22 cellular contexts compared by ENCODE assay signal in genomic region chr7:70390251-70390650, GRCh38.
DNase-seq lines count a peak whose midpoint lies in the region; ATAC-seq and TF ChIP-seq lines count a peak whose summit lies in the region.
"Had no signal": no experiment of that assay in that cellular context is flagged by ENCODE, and none has a peak within 500 bp of the region (broad histone marks: within the 10 kb centered on the region; RNA-seq: fewer than 3 reads in every experiment).

No MANE protein-coding gene starts in this region.

- in situ Hi-C loops in GM23248 (cut with MboI) = no loop called here

- no peaks in the 10 kb centered on the region for H3K36me3 ChIP-seq in GM23248 (ENCODE audit: low read depth)
- H3K36me3 ChIP-seq in hepatocyte (replicated peaks; ENCODE audit: insufficient read depth, low read depth) = no peaks in the 10 kb centered on the region
- no peaks in the 10 kb centered on the region for H3K36me3 ChIP-seq in tibial artery
- H3K36me3 ChIP-seq in lower lobe of right lung = no peaks in the 10 kb centered on the region

- H4K20me1 ChIP-seq in GM23248 (ENCODE audit: insufficient read depth) (no peaks in the 10 kb centered on the region), hepatocyte (ENCODE audit: insufficient read depth, poor library complexity, severe bottlenecking) (no peaks in the 10 kb centered on the region)
- H4K20me1 ChIP-seq: BLaER1 treated with 17β-estradiol and CSF1 and Interleukin-3, amounts not matched to agents 10 nM and 100 nM had no signal

- intact Hi-C loops in tibial artery (cut with DNase I; ENCODE audit: low total_unique reads) (no loop called here), lower lobe of right lung (cut with DNase I) (no loop called here)

- H3K27me3 ChIP-seq in GM23248 (replicated peaks; ENCODE audit: insufficient read depth) (no peaks in the 10 kb centered on the region), hepatocyte (no peaks in the 10 kb centered on the region), tibial artery (no peaks in the 10 kb centered on the region), lower lobe of right lung (ENCODE audit: low read depth) (no peaks in the 10 kb centered on the region)
- H3K27me3 ChIP-seq: BLaER1 treated with 17β-estradiol and CSF1 and Interleukin-3, amounts not matched to agents 10 nM and 100 nM had no signal

- no peak for TF ChIP-seq CTCF in hepatocyte (IDR thresholded peaks at IDR 0.05; ENCODE audit: poor library complexity)
- no peak for TF ChIP-seq CTCF in tibial artery (IDR thresholded peaks at IDR 0.05)
- TF ChIP-seq CTCF in lower lobe of right lung (IDR thresholded peaks at IDR 0.05) = no peak

- H3K9me3 ChIP-seq in GM23248 (ENCODE audit: low read depth) (no peaks in the 10 kb centered on the region), hepatocyte (ENCODE audit: low read depth) (no peaks in the 10 kb centered on the region), tibial artery (no peaks in the 10 kb centered on the region), lower lobe of right lung (no peaks in the 10 kb centered on the region)
- H3K9me3 ChIP-seq: BLaER1 treated with 17β-estradiol and CSF1 and Interleukin-3, amounts not matched to agents 10 nM and 100 nM; Caco-2 had no signal

- H3K4me3 ChIP-seq in GM23248 (no peak overlapping the region), hepatocyte (no peak overlapping the region), tibial artery (no peak overlapping the region), lower lobe of right lung (no peak overlapping the region)
- H3K4me3 ChIP-seq: BLaER1 treated with 17β-estradiol and CSF1 and Interleukin-3, amounts not matched to agents 10 nM and 100 nM; GM12878 had no signal

- H3F3A ChIP-seq in GM23248 (ENCODE audit: insufficient read depth) = peaks cover 16% of the 10 kb centered on the region; the same call in 1 of the 2 replicates

- H2AFZ ChIP-seq in GM23248 = no peak overlapping the region
- H2AFZ ChIP-seq in hepatocyte = no peak overlapping the region

- H3K79me2 ChIP-seq in GM23248 (ENCODE audit: insufficient read depth) (no peaks in the 10 kb centered on the region), hepatocyte (no peaks in the 10 kb centered on the region)

- no peak overlapping the region for H3K9ac ChIP-seq in GM23248
- H3K9ac ChIP-seq: BLaER1 treated with 17β-estradiol and CSF1 and Interleukin-3, amounts not matched to agents 10 nM and 100 nM had no signal

- 61 to 85% methylated on average over 1 of the region's 1 CpG for WGBS in GM23248 (ENCODE audit: low coverage in 1 of 2, low lambda C conversion rate in 2 of 2, missing lambda C conversion rate in 2 of 2), 2 experiments
- 100% methylated on average over 1 of the region's 1 CpG for WGBS in hepatocyte (ENCODE audit: low lambda C conversion rate, missing lambda C conversion rate)

- H3K4me1 ChIP-seq in GM23248 (ENCODE audit: insufficient read depth) = peaks cover 23% of the 10 kb centered on the region
- peaks cover 6% of the 10 kb centered on the region for H3K4me1 ChIP-seq in hepatocyte (ENCODE audit: insufficient read depth)
- peaks cover 0 to 81% (median 30%) of the 10 kb centered on the region in 4 donors for H3K4me1 ChIP-seq in tibial artery
- no peaks in the 10 kb centered on the region for H3K4me1 ChIP-seq in lower lobe of right lung
- H3K4me1 ChIP-seq: Caco-2 had no signal

- DNase-seq in GM23248 (peak; percentile 64), astrocyte of the hippocampus (ENCODE audit: low read depth, low spot score) (peak; percentile 60), hepatocyte (ENCODE audit: low spot score) (no peak), tibial artery (peak in 1 of 2 donors; percentile 38), SK-N-DZ (ENCODE audit: low spot score) (no peak), NCI-H1417 (lab: John Stamatoyannopoulos, UW) (no peak), lower lobe of right lung (no peak), SKM-1 treated with dmso at 0.1 percent for 144 hours (lab: John Stamatoyannopoulos, UW; ENCODE audit: unreplicated experiment) (no peak)
- DNase-seq: Caco-2; CD4-positive, alpha-beta memory T cell; DMS 273 treated with DMSO at 0.1 percent for 48 hours; DMS79 treated with DMSO at 0.1 percent for 48 hours; H9; HFFc6; NCI-H1694 treated with DMSO at 0.1 percent for 48 hours; NCI-H2081 treated with DMSO at 0.1 percent for 48 hours; NCI-H446; NCI-H526; OCI-M1; Right ventricle myocardium superior had no signal

- H3K4me2 ChIP-seq in GM23248 (ENCODE audit: unreplicated experiment) (peak overlapping the region; percentile 43), hepatocyte (no peak overlapping the region)
- H3K4me2 ChIP-seq: BLaER1 treated with 17β-estradiol and CSF1 and Interleukin-3, amounts not matched to agents 10 nM and 100 nM had no signal

- ATAC-seq in lower lobe of right lung = no peak
- ATAC-seq: GM12878 had no signal

- H3K27ac ChIP-seq in GM23248 (0 out of 2 replicates have a peak overlapping the region, but pooled peaks have one; percentile 31), hepatocyte (peak overlapping the region; percentile 55), tibial artery (peak overlapping the region; percentile 24 to 78), lower lobe of right lung (no peak overlapping the region)
- H3K27ac ChIP-seq: BLaER1 treated with 17β-estradiol and CSF1 and Interleukin-3, amounts not matched to agents 10 nM and 100 nM had no signal

- no peaks in the 10 kb centered on the region for H3K9me2 ChIP-seq in GM23248 (ENCODE audit: insufficient read depth)
- H3K9me2 ChIP-seq in hepatocyte (replicated peaks; ENCODE audit: insufficient read depth) = peaks cover 4% of the 10 kb centered on the region

Comparison
In these comparisons a context has a peak if more than half of its experiments do, and no peak if none do; other contexts are left out.
1. DNase-seq: peak in GM23248 (single experiment) and astrocyte of the hippocampus (single experiment); none in hepatocyte (single experiment), SK-N-DZ (single experiment), NCI-H1417 (0 of 3), lower lobe of right lung (single experiment) and SKM-1 treated with dmso at 0.1 percent for 144 hours (single experiment).